ENCODE assay signal across 19 cellular contexts in the genomic region with DNA sequence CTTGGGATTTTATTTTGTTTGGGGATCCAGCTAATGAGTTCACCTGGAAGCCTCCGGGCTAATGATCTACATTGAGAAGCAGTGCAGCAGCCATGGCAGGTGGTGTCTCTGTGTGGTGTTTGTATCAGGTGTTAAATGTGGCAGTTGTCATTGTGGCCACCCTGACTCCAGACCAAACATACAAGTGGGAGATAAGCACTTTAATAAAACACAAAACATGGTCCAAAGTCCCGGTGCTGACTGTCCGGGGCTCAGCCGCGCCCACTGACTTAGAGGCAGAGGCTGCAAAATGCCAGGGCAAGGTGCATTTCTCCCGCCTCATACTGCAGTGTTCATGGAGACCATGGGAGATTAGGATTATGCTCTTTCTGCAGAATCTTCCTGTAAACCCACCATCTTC. TPM values are rescaled to one million over a fixed set of nuclear protein-coding genes. Genes with fewer than 3 reads are reported as not detected.
"Had no signal": no experiment of that assay in that cellular context is flagged by ENCODE, and none has a peak within 500 bp of the region (broad histone marks: within the 10 kb centered on the region; RNA-seq: fewer than 3 reads in every experiment).

No MANE protein-coding gene starts in this region.

RNA-seq across cellular contexts. Expression of a gene that starts 23.6 kb away (rescaled TPM):
- total RNA-seq: activated naive CD4-positive, alpha-beta T cell treated with anti-CD3 and anti-CD28 coated beads for 36 hours; activated naive CD4-positive, alpha-beta T cell treated with anti-CD3 and anti-CD28 coated beads, Interleukin-2, amount 50 U/mL, for 72 hours; activated naive CD8-positive, alpha-beta T cell treated with anti-CD3 and anti-CD28 coated beads for 36 hours; activated naive CD8-positive, alpha-beta T cell treated with anti-CD3 and anti-CD28 coated beads, Interleukin-2, amount 10 ng/mL, durations not matched to agents 7 days and 5 days; activated T-cell treated with anti-CD3 and anti-CD28 coated beads, Interleukin-2, amount 50 U/mL, for 4 hours; activated T-cell treated with anti-CD3 and anti-CD28 coated beads, Interleukin-2, amount 50 U/mL, for 72 hours; activated T-helper 1 cell treated with anti-CD3 and anti-CD28 coated beads, Interleukin-12 subunit alpha, Interleukin-12 subunit beta, Interleukin-2, Interleukin-4 antibody, amounts not matched to agents 30 ng/mL and 10 ng/mL and 1 ng/mL, durations not matched to agents 14 hours and 24 hours and 36 hours; activated T-helper 17 cell treated with anti-CD3 and anti-CD28 coated beads, Interleukin-2, amount 50 U/mL, for 72 hours; activated T-helper 2 cell treated with anti-CD3 and anti-CD28 coated beads, Interferon-gamma antibody, Interleukin-2, Interleukin-4, amounts not matched to agents 10 μg/mL and 5 μg/mL and 100 μg/mL, durations not matched to agents 14 hours and 24 hours and 36 hours; adrenal gland; aorta; ascending aorta; astrocyte; body of pancreas; breast epithelium; bronchial epithelial cell; cardiac muscle cell; cardiac septum had no signal
- polyA plus RNA-seq: adipose tissue, adrenal gland, aorta, cardiac muscle cell had no signal

RNA-seq across cellular contexts. Expression of a gene that starts 58.5 kb away (rescaled TPM):
- total RNA-seq: activated naive CD4-positive, alpha-beta T cell treated with anti-CD3 and anti-CD28 coated beads, Interleukin-2, amount 50 U/mL, for 72 hours; activated T-helper 1 cell treated with anti-CD3 and anti-CD28 coated beads, Interleukin-12 subunit alpha, Interleukin-12 subunit beta, Interleukin-2, Interleukin-4 antibody, amounts not matched to agents 30 ng/mL and 10 ng/mL and 1 ng/mL, durations not matched to agents 14 hours and 24 hours and 36 hours; activated T-helper 2 cell treated with anti-CD3 and anti-CD28 coated beads, Interferon-gamma antibody, Interleukin-2, Interleukin-4, amounts not matched to agents 10 μg/mL and 5 μg/mL and 100 μg/mL, durations not matched to agents 14 hours and 24 hours and 36 hours; adrenal gland; ascending aorta; astrocyte; body of pancreas; bronchial epithelial cell; cardiac muscle cell; cardiac septum had no signal
- polyA plus RNA-seq: adrenal gland, aorta, cardiac muscle cell had no signal
